ENCODE assay signal across 10 cellular contexts in the genomic region with DNA sequence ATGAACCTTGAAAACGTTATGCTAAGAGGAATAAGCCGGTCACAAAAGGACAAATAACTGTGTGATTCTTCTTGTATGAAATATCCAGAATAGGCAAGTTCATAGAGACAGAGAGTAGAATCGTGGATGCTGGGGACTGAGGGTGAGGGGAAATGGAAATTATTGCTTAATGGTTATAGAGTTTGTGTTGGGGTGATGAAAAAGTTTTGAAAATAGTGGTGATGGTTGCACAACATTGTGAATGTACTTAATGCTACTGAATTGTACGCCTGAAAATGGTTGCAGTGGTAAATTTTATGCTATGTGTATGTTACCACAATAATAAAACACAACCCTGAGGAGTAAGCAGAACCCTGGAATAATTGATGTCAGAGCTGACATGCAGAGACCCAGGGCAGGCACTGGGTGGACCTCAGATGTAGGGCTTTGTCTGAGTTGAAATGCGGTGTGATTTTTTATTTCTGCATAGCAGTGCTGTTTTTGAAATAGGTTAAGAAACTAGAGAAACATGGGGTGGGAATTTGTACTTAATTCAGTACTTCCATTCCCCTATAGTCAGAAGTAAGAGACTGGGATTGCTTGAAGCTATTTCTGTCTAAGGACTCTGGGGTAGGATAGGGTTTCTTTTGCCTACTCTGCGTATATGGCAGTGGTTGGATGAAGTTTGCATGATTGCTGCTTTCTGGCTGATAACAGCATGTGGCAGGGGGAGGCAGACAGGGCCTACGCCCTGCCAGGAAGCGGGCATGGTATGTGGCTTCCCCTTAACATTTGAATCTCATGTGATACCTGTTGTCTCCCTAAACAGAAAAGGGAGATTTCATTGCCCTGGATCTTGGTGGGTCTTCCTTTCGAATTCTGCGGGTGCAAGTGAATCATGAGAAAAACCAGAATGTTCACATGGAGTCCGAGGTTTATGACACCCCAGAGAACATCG. TPM values are rescaled to one million over a fixed set of nuclear protein-coding genes. Genes with fewer than 3 reads are reported as not detected.
DNase-seq lines count a peak whose midpoint lies in the region; ATAC-seq and TF ChIP-seq lines count a peak whose summit lies in the region.
"Had no signal": no experiment of that assay in that cellular context is flagged by ENCODE, and none has a peak within 500 bp of the region (broad histone marks: within the 10 kb centered on the region; RNA-seq: fewer than 3 reads in every experiment).

No MANE protein-coding gene starts in this region.

- CTCF ChIA-PET in Caco-2 (lab: Charles Lee): interaction anchor here (0.5 to 1.3 kb wide), 2 partner anchors 33 to 184 kb away, joined by 3 to 4 read pairs; no protein-coding TSS in a partner anchor

- no peaks in the 10 kb centered on the region for H3K9me3 ChIP-seq in H9 (ENCODE audit: control insufficient read depth, low read depth, low read length)
- H3K9me3 ChIP-seq in sigmoid colon: no peaks in the 10 kb centered on the region
- H3K9me3 ChIP-seq in Caco-2: 0 out of 2 replicates have a peak, but pooled peaks cover 2% of the 10 kb centered on the region
- H3K9me3 ChIP-seq: HAP-1 had no signal

- no peak overlapping the region for H2BK20ac ChIP-seq in H9 (ENCODE audit: low read depth, low read length, poor library complexity, severe bottlenecking)

- no peak overlapping the region for H3K4ac ChIP-seq in H9 (ENCODE audit: low read depth, low read length)

- no peak overlapping the region for H3K9ac ChIP-seq in H9 (ENCODE audit: extremely low read depth, insufficient read length, low read length)

- no peaks in the 10 kb centered on the region for H3K23me2 ChIP-seq in H9 (ENCODE audit: insufficient read length, low read depth, low read length, poor library complexity, severe bottlenecking)

- no peak for TF ChIP-seq EP300 in sigmoid colon (IDR thresholded peaks at IDR 0.05)

- WGBS in H9 (ENCODE audit: extremely low coverage, insufficient read length, low lambda C conversion rate): no CpG with 5 or more reads among the region's 12 CpGs
- 79 to 88% methylated on average over 12 of the region's 12 CpGs for WGBS in sigmoid colon, 2 donors

- H3K4me3 Mint-ChIP-seq in H9 (no peak overlapping the region; a peak in 1 of 5 replicates), Caco-2 (ENCODE audit: unreplicated experiment) (no peak overlapping the region)

- POLR2A ChIA-PET in Caco-2 (lab: Charles Lee): no interaction called here

- peaks cover 8% of the 10 kb centered on the region; the same call in 1 of the 2 replicates for H3K79me2 ChIP-seq in H9 (ENCODE audit: insufficient read depth, low read length)

- H3K27ac Mint-ChIP-seq in H9 (peak overlapping the region in 2 of 3 experiments; percentile 16 to 65; a peak in 6 of 7 replicates), Caco-2 (ENCODE audit: unreplicated experiment) (no peak overlapping the region)

- H4K5ac ChIP-seq in H9 (ENCODE audit: insufficient read length, low read depth, low read length): no peak overlapping the region

- peaks cover 19 to 22% of the 10 kb centered on the region in 2 experiments for H3K4me1 Mint-ChIP-seq in H9
- H3K4me1 Mint-ChIP-seq in Caco-2 (ENCODE audit: low read depth, unreplicated experiment): peaks cover 24% of the 10 kb centered on the region

- H3K4me3 ChIP-seq in cardiac fibroblast (replicated peaks in 1 of 2; ENCODE audit: low read depth in 2 of 2, low read length in 2 of 2) (no peak overlapping the region), sigmoid colon (no peak overlapping the region), Caco-2 (ENCODE audit: low read depth, low read length) (no peak overlapping the region)
- H3K4me3 ChIP-seq: HAP-1 had no signal

- peaks cover 0 to 16% (median 2%) of the 10 kb centered on the region in 4 donors for H3K36me3 ChIP-seq in sigmoid colon
- H3K36me3 ChIP-seq in Caco-2 (ENCODE audit: control insufficient read depth, insufficient read depth, low read length): no peaks in the 10 kb centered on the region
- H3K36me3 ChIP-seq: HAP-1 had no signal

- no peak overlapping the region for H2BK120ac ChIP-seq in H9 (ENCODE audit: low read depth, low read length, poor library complexity, severe bottlenecking)

- no peaks in the 10 kb centered on the region for H4K20me1 ChIP-seq in H9 (ENCODE audit: control insufficient read depth, insufficient read depth, insufficient read length)

- H3K27me3 Mint-ChIP-seq in H9 (ENCODE audit: low read depth): no peaks in the 10 kb centered on the region
- H3K27me3 Mint-ChIP-seq in Caco-2 (ENCODE audit: insufficient read depth, unreplicated experiment): no peaks in the 10 kb centered on the region

- no peak overlapping the region for H2BK12ac ChIP-seq in H9 (ENCODE audit: insufficient read length, low read depth, low read length)

- H3K79me1 ChIP-seq in H9 (ENCODE audit: insufficient read depth, low read depth, low read length, poor library complexity, severe bottlenecking): peaks cover 11% of the 10 kb centered on the region

- no peak overlapping the region for H4K8ac ChIP-seq in H9 (replicated peaks; ENCODE audit: insufficient read length, low read depth, low read length)

- H2BK5ac ChIP-seq in H9 (ENCODE audit: insufficient read length, low read length): no peak overlapping the region

- H3K36me3 Mint-ChIP-seq in H9 (ENCODE audit: insufficient read depth in 1 of 3, low read depth in 3 of 3) (peaks cover 10 to 34% (median 14%) of the 10 kb centered on the region in 3 experiments; a peak in 6 of 7 replicates), Caco-2 (ENCODE audit: insufficient read depth, unreplicated experiment) (no peaks in the 10 kb centered on the region)

- no peak overlapping the region for H2BK15ac ChIP-seq in H9 (ENCODE audit: low read depth, low read length)

- no peak overlapping the region for H4K91ac ChIP-seq in H9 (ENCODE audit: insufficient read length, low read depth, low read length)

- no peak overlapping the region for H3K23ac ChIP-seq in H9 (ENCODE audit: insufficient read length, low read depth, low read length)

- H3T11ph ChIP-seq in H9 (ENCODE audit: low read length): no peak overlapping the region

- BruUV-seq in Caco-2 (replicated peaks; lab: Mats Ljungman, UMichigan): no TSS peak

- H3K14ac ChIP-seq in H9 (ENCODE audit: insufficient read depth, low read length): no peak overlapping the region; the same call in 1 of the 2 replicates

- H3K9me3 Mint-ChIP-seq in H9: no peaks in the 10 kb centered on the region
- H3K9me3 Mint-ChIP-seq in Caco-2 (ENCODE audit: unreplicated experiment): no peaks in the 10 kb centered on the region

- no peak for ATAC-seq in GM21526 (IDR thresholded peaks at IDR 0.05; ENCODE audit: low FRiP score, unreplicated experiment)

- no peak overlapping the region for H3K18ac ChIP-seq in H9 (ENCODE audit: insufficient read length, low read depth, low read length)

- H3K27me3 ChIP-seq in H9 (ENCODE audit: insufficient read depth, low read length) (no peaks in the 10 kb centered on the region), sigmoid colon (no peaks in the 10 kb centered on the region), Caco-2 (replicated peaks; ENCODE audit: control insufficient read depth, insufficient read depth, low read length) (no peaks in the 10 kb centered on the region)

- H3K27ac ChIP-seq in H9 (ENCODE audit: insufficient read length, low read depth, low read length) (no peak overlapping the region), sigmoid colon (peak overlapping the region; percentile 76 to 86 (median 78))

- H2AFZ ChIP-seq in H9 (ENCODE audit: low read length): no peak overlapping the region

- no peak for TF ChIP-seq CTCF in H9 (conservative IDR thresholded peaks at IDR 0.05)
- TF ChIP-seq CTCF in cardiac fibroblast (IDR thresholded peaks at IDR 0.05; ENCODE audit: low read depth, low read length): no peak
- TF ChIP-seq CTCF in sigmoid colon (IDR thresholded peaks at IDR 0.05): no peak
- TF ChIP-seq CTCF in Caco-2 (IDR thresholded peaks at IDR 0.05; ENCODE audit: insufficient read depth in 1 of 2, low read depth in 1 of 2, low read length in 1 of 2, severe bottlenecking in 1 of 2, unreplicated experiment in 1 of 2): no peak

- H3K56ac ChIP-seq in H9 (ENCODE audit: insufficient read length, low read depth, low read length): no peak overlapping the region

- TF ChIP-seq POLR2A in sigmoid colon (IDR thresholded peaks at IDR 0.05): no peak

- no peak overlapping the region for H3K4me2 ChIP-seq in H9 (ENCODE audit: insufficient read depth, insufficient read length, low read length)

- no peak for DNase-seq in H9
- peak; percentile 71 for DNase-seq in SIG-M5 (lab: John Stamatoyannopoulos, UW)
- peak; percentile 58 to 65 for DNase-seq in cardiac fibroblast (ENCODE audit: low read depth in 2 of 2)
- DNase-seq in sigmoid colon: no peak
- no peak for DNase-seq in HPDE6-E6E7 (ENCODE audit: extremely low spot score)
- no peak for DNase-seq in Caco-2
- DNase-seq: T1000 had no signal

- intact Hi-C loops in sigmoid colon (cut with DNase I) (loop anchor here (5.0 kb wide), 1 partner anchor 42 kb away; no protein-coding TSS in a partner anchor), Caco-2 (cut with micrococcal nuclease; ENCODE audit: unreplicated experiment) (loop anchor here (1.0 to 2.0 kb wide), 3 partner anchors 7 to 44 kb away; no protein-coding TSS in a partner anchor)

- peaks cover 8% of the 10 kb centered on the region; the same call in 1 of the 2 replicates for H3K4me1 ChIP-seq in H9 (ENCODE audit: insufficient read depth, low read length)
- H3K4me1 ChIP-seq in sigmoid colon: peaks cover 0 to 58% (median 49%) of the 10 kb centered on the region in 4 donors
- H3K4me1 ChIP-seq in Caco-2: peaks cover 13% of the 10 kb centered on the region
- H3K4me1 ChIP-seq: HAP-1 had no signal

- no peak overlapping the region for H2AK5ac ChIP-seq in H9 (ENCODE audit: insufficient read length, low read length)

RNA-seq across cellular contexts. Expression of a gene that starts 57.4 kb away (rescaled TPM):
- total RNA-seq in H9 (2021): not detected in 2 replicates
- 100 to 1,000 TPM; 161 to 184 (median 170) TPM for total RNA-seq in sigmoid colon
- 10 to 100 TPM in 1 of 3 donors, 1 to 10 TPM in 1, not detected in 1; 6.0 to 14.4 TPM for polyA plus RNA-seq in sigmoid colon
- total RNA-seq in Caco-2 (2022): 0.57 and 0.60 TPM in 2 replicates
- total RNA-seq: mononuclear cell had no signal

Comparison
In these comparisons a context has a peak if more than half of its experiments do, and no peak if none do; other contexts are left out.
1. DNase-seq: peak in SIG-M5 (single experiment) and cardiac fibroblast (2 of 2); none in H9 (single experiment), sigmoid colon (single experiment), HPDE6-E6E7 (single experiment) and Caco-2 (0 of 2).
2. RNA of a gene that starts 57.4 kb away (total RNA-seq): 161 to 184 TPM in sigmoid colon; 0.57 to 0.60 TPM in Caco-2 and not detected in H9; every median in the first group is over 100 times any median in the second.